8 cellular contexts compared by ENCODE assay signal in genomic region chr2:102166189-102166845, GRCh38. TPM values are rescaled to one million over a fixed set of nuclear protein-coding genes. Genes with fewer than 3 reads are reported as not detected.
DNase-seq lines count a peak whose midpoint lies in the region; ATAC-seq and TF ChIP-seq lines count a peak whose summit lies in the region.

No MANE protein-coding gene starts in this region.

- no peak overlapping the region for H3K14ac ChIP-seq in mesenchymal stem cell (ENCODE audit: low read length in 2 of 2)

- no peak overlapping the region for H4K91ac ChIP-seq in mesenchymal stem cell (ENCODE audit: low read length)

- 88% methylated on average over 1 of the region's 4 CpGs for WGBS in mesenchymal stem cell

- H2AFZ ChIP-seq in mesenchymal stem cell (ENCODE audit: low read depth, low read length): no peak overlapping the region

- H3K36me3 ChIP-seq in mesenchymal stem cell (ENCODE audit: control insufficient read depth in 1 of 2, insufficient read depth in 2 of 2, low read depth in 1 of 2, low read length in 2 of 2): peaks cover 0 to 92% of the 10 kb centered on the region in 2 experiments

- no peak overlapping the region for H4K8ac ChIP-seq in mesenchymal stem cell (ENCODE audit: low read length)

- H3K27me3 ChIP-seq in mesenchymal stem cell (ENCODE audit: control insufficient read depth in 1 of 2, insufficient read depth in 1 of 2, low read length in 2 of 2): no peaks in the 10 kb centered on the region

- TF ChIP-seq CTCF in AG09319 (IDR thresholded peaks at IDR 0.05; ENCODE audit: low read depth, low read length) (peak; percentile 64), LNCaP clone FGC (IDR thresholded peaks at IDR 0.05; ENCODE audit: control insufficient read depth, extremely low read depth, insufficient read depth) (peak; percentile 62)

- no peak overlapping the region for H2BK120ac ChIP-seq in mesenchymal stem cell (ENCODE audit: low read depth, low read length)

- no peak overlapping the region for H2BK15ac ChIP-seq in mesenchymal stem cell (ENCODE audit: low read depth, poor library complexity, severe bottlenecking)

- H3K9ac ChIP-seq in mesenchymal stem cell (ENCODE audit: low read length): peak overlapping the region; percentile 39

- no peak overlapping the region for H3K27ac ChIP-seq in mesenchymal stem cell (ENCODE audit: low read length, poor library complexity, severe bottlenecking)

- no peaks in the 10 kb centered on the region for H3K9me3 ChIP-seq in mesenchymal stem cell (ENCODE audit: control insufficient read depth, low read length)

- H3K4me1 ChIP-seq in mesenchymal stem cell (ENCODE audit: control insufficient read depth, insufficient read depth, low read depth, low read length): no peaks in the 10 kb centered on the region

- no peak overlapping the region for H2AK5ac ChIP-seq in mesenchymal stem cell (ENCODE audit: low read length, severe bottlenecking)

- H3K4me3 ChIP-seq in LNCaP clone FGC (ENCODE audit: low read depth, low read length) (no peak overlapping the region), mesenchymal stem cell (ENCODE audit: insufficient read depth in 1 of 2, low read depth in 1 of 2, low read length in 2 of 2) (no peak overlapping the region)

- no peaks in the 10 kb centered on the region for H3K79me1 ChIP-seq in mesenchymal stem cell (replicated peaks; ENCODE audit: low read length, poor library complexity, severe bottlenecking)

- no peak overlapping the region for H3K4me2 ChIP-seq in mesenchymal stem cell (ENCODE audit: low read length, poor library complexity, severe bottlenecking)

- no peak overlapping the region for H3K18ac ChIP-seq in mesenchymal stem cell (ENCODE audit: low read depth in 1 of 2, low read length in 2 of 2)

- no peak overlapping the region for H2BK5ac ChIP-seq in mesenchymal stem cell (ENCODE audit: low read depth, low read length, poor library complexity, severe bottlenecking)

- no peak overlapping the region for H3K4ac ChIP-seq in mesenchymal stem cell (ENCODE audit: low read depth in 1 of 2, low read length in 2 of 2)

- DNase-seq in AG09319 (ENCODE audit: extremely low read depth, low read depth): peak; percentile 42
- DNase-seq in LNCaP clone FGC (ENCODE audit: low read depth): peak; percentile 44
- peak; percentile 67 for DNase-seq in dermis blood vessel endothelial cell
- DNase-seq in mesenchymal stem cell: peak; percentile 78
- DNase-seq in AML-193 (lab: John Stamatoyannopoulos, UW): no peak
- no peak for DNase-seq in activated CD4-positive, CD25-positive, alpha-beta regulatory T cell (lab: John Stamatoyannopoulos, UW)

- H2BK12ac ChIP-seq in mesenchymal stem cell (ENCODE audit: low read length in 2 of 2): no peak overlapping the region

- H3K23ac ChIP-seq in mesenchymal stem cell (ENCODE audit: low read length in 2 of 2): no peak overlapping the region

- ATAC-seq in HG03565 (IDR thresholded peaks at IDR 0.05; ENCODE audit: unreplicated experiment) (no peak), GM18867 (IDR thresholded peaks at IDR 0.05; ENCODE audit: unreplicated experiment) (no peak)

RNA-seq across cellular contexts. Expression of gene IL1RL2, which starts 20.5 kb away (rescaled TPM):
- total RNA-seq in dermis blood vessel endothelial cell: 0.09 and 0.34 TPM in 2 replicates
- polyA plus RNA-seq in mesenchymal stem cell (2013, experiment 1 of 2): 0.06 TPM
- polyA plus RNA-seq in mesenchymal stem cell (2013, experiment 2 of 2): 0.12 TPM

RNA-seq across cellular contexts. Expression of gene IL1R1, which starts 23.8 kb away (rescaled TPM):
- total RNA-seq in dermis blood vessel endothelial cell: 24.2 and 24.7 TPM in 2 replicates
- 378 TPM for polyA plus RNA-seq in mesenchymal stem cell (2013, experiment 1 of 2)
- polyA plus RNA-seq in mesenchymal stem cell (2013, experiment 2 of 2): 388 TPM

Comparison
In these comparisons a context has a peak if more than half of its experiments do, and no peak if none do; other contexts are left out.
1. DNase-seq: peak in AG09319 (single experiment), LNCaP clone FGC (single experiment), dermis blood vessel endothelial cell (single experiment) and mesenchymal stem cell (single experiment); none in AML-193 (0 of 2) and activated CD4-positive, CD25-positive, alpha-beta regulatory T cell (0 of 4).